Comparison of ENCODE assay signal across 22 cellular contexts in genomic region chr16:74753180-74753579, GRCh38. TPM values are rescaled to one million over a fixed set of nuclear protein-coding genes. Genes with fewer than 3 reads are reported as not detected.
DNase-seq lines count a peak whose midpoint lies in the region; ATAC-seq, FAIRE-seq and TF ChIP-seq lines count a peak whose summit lies in the region.
"Had no signal": no experiment of that assay in that cellular context is flagged by ENCODE, and none has a peak within 500 bp of the region (broad histone marks: within the 10 kb centered on the region; RNA-seq: fewer than 3 reads in every experiment).

No MANE protein-coding gene starts in this region.

- peak overlapping the region; percentile 29; the same call in 1 of the 2 replicates for H3K14ac ChIP-seq in H9 (ENCODE audit: insufficient read depth, low read length)

- no peak overlapping the region for H3K4me3 Mint-ChIP-seq in H9
- H3K4me3 Mint-ChIP-seq: CD4-positive, alpha-beta T cell had no signal

- H3K18ac ChIP-seq in H9 (ENCODE audit: insufficient read length, low read depth, low read length): no peak overlapping the region

- no peak overlapping the region for H2BK15ac ChIP-seq in H9 (ENCODE audit: low read depth, low read length)

- no CpG with 5 or more reads among the region's 12 CpGs for WGBS in H9 (ENCODE audit: extremely low coverage, insufficient read length, low lambda C conversion rate)
- 32% methylated on average over 9 of the region's 12 CpGs for WGBS in HepG2 (ENCODE audit: low lambda C conversion rate)

- no peak overlapping the region for H3K9ac ChIP-seq in H9 (ENCODE audit: extremely low read depth, insufficient read length, low read length)
- H3K9ac ChIP-seq in HepG2 (ENCODE audit: insufficient read depth, low read depth, low read length): no peak overlapping the region

- H4K91ac ChIP-seq in H9 (ENCODE audit: insufficient read length, low read depth, low read length): no peak overlapping the region

- TF ChIP-seq CTCF in H9 (conservative IDR thresholded peaks at IDR 0.05): no peak
- TF ChIP-seq CTCF in HepG2 (CRISPR knock-in tag; IDR thresholded peaks at IDR 0.05): no peak

- no peaks in the 10 kb centered on the region for H3K23me2 ChIP-seq in H9 (ENCODE audit: insufficient read length, low read depth, low read length, poor library complexity, severe bottlenecking)

- H3K4ac ChIP-seq in H9 (ENCODE audit: low read depth, low read length): no peak overlapping the region

- H3K4me3 ChIP-seq in HepG2 (replicated peaks in 1 of 3; ENCODE audit: insufficient read depth in 1 of 3, low read depth in 2 of 3, low read length in 3 of 3): no peak overlapping the region
- H3K4me3 ChIP-seq: A549 had no signal

- intact Hi-C loops in HepG2 (cut with micrococcal nuclease; ENCODE audit: unreplicated experiment): no loop called here

- no peak overlapping the region for H2BK20ac ChIP-seq in H9 (ENCODE audit: low read depth, low read length, poor library complexity, severe bottlenecking)

- POLR2A ChIA-PET in HepG2 (lab: Yijun Ruan, JAX): no interaction called here

- no peak overlapping the region for H2BK120ac ChIP-seq in H9 (ENCODE audit: low read depth, low read length, poor library complexity, severe bottlenecking)

- H2AFZ ChIP-seq in H9 (ENCODE audit: low read length): no peak overlapping the region
- H2AFZ ChIP-seq in HepG2 (ENCODE audit: low read length): no peak overlapping the region

- H3K27ac Mint-ChIP-seq in H9: no peak overlapping the region; a peak in 2 of 7 replicates
- H3K27ac Mint-ChIP-seq: CD4-positive, alpha-beta T cell had no signal

- H3T11ph ChIP-seq in H9 (ENCODE audit: low read length): no peak overlapping the region

- no peak overlapping the region for H2BK5ac ChIP-seq in H9 (ENCODE audit: insufficient read length, low read length)

- H3K4me1 Mint-ChIP-seq in H9: peaks cover 18 to 36% of the 10 kb centered on the region in 2 experiments

- no peaks in the 10 kb centered on the region for H3K27me3 Mint-ChIP-seq in H9 (ENCODE audit: low read depth)
- H3K27me3 Mint-ChIP-seq: CD4-positive, alpha-beta T cell had no signal

- TF ChIP-seq EP300 in HepG2 (IDR thresholded peaks at IDR 0.05; ENCODE audit: low read depth in 2 of 2, low read length in 2 of 2) (no peak), HepG2 (CRISPR knock-in tag; IDR thresholded peaks at IDR 0.05; ENCODE audit: borderline replicate concordance) (no peak)

- H3K79me2 ChIP-seq in H9 (ENCODE audit: insufficient read depth, low read length): no peaks in the 10 kb centered on the region; the same call in 1 of the 2 replicates
- no peaks in the 10 kb centered on the region for H3K79me2 ChIP-seq in HepG2 (ENCODE audit: insufficient read depth, low read length)

- H3K27ac ChIP-seq in H9 (ENCODE audit: insufficient read length, low read depth, low read length): no peak overlapping the region
- H3K27ac ChIP-seq in cingulate gyrus (ENCODE audit: low read depth, low read length): peak overlapping the region; percentile 65
- H3K27ac ChIP-seq in HepG2 (ENCODE audit: extremely low read length, insufficient read depth, low read length): no peak overlapping the region
- peak overlapping the region; percentile 82 for H3K27ac ChIP-seq in temporal lobe (ENCODE audit: low read depth, low read length)
- H3K27ac ChIP-seq: 22Rv1, A549, C4-2B, HL-60 had no signal

- no peak overlapping the region for H4K8ac ChIP-seq in H9 (replicated peaks; ENCODE audit: insufficient read length, low read depth, low read length)

- in situ Hi-C loops in HepG2 (cut with HindIII; ENCODE audit: extremely low pct_ligation_motif_present, low pct_unique_long_range_greater_than_20kb): no loop called here

- H3K27me3 ChIP-seq in H9 (ENCODE audit: insufficient read depth, low read length) (no peaks in the 10 kb centered on the region), HepG2 (ENCODE audit: control insufficient read depth in 1 of 2, insufficient read depth in 2 of 2, low read length in 2 of 2) (peaks cover 8 to 53% of the 10 kb centered on the region in 2 experiments; a peak in 4 of 5 replicates)

- no peaks in the 10 kb centered on the region for H3K36me3 ChIP-seq in HepG2 (replicated peaks in 1 of 2; ENCODE audit: control insufficient read depth in 1 of 2, insufficient read depth in 2 of 2, low read length in 2 of 2)

- H3K9me3 Mint-ChIP-seq in H9: no peaks in the 10 kb centered on the region
- H3K9me3 Mint-ChIP-seq: CD4-positive, alpha-beta T cell had no signal

- BruUV-seq in HepG2 (replicated peaks; lab: Mats Ljungman, UMichigan): no TSS peak

- no peak overlapping the region for H3K56ac ChIP-seq in H9 (ENCODE audit: insufficient read length, low read depth, low read length)

- H3K9me3 ChIP-seq in H9 (ENCODE audit: control insufficient read depth, low read depth, low read length) (no peaks in the 10 kb centered on the region), HepG2 (ENCODE audit: low read length) (no peaks in the 10 kb centered on the region)
- H3K9me3 ChIP-seq: A549, Caco-2 had no signal

- no peak overlapping the region for H2BK12ac ChIP-seq in H9 (ENCODE audit: insufficient read length, low read depth, low read length)

- ATAC-seq in HepG2 (no peak; the same call in 2 of the 3 replicates), HG03045 (IDR thresholded peaks at IDR 0.05; ENCODE audit: unreplicated experiment) (no peak)
- ATAC-seq: A549 had no signal

- peaks cover 0 to 14% (median 0%) of the 10 kb centered on the region in 3 experiments; a peak in 3 of 7 replicates for H3K36me3 Mint-ChIP-seq in H9 (ENCODE audit: insufficient read depth in 1 of 3, low read depth in 3 of 3)

- H3K4me1 ChIP-seq in H9 (ENCODE audit: insufficient read depth, low read length): peaks cover 2% of the 10 kb centered on the region; the same call in 1 of the 2 replicates
- peaks cover 5% of the 10 kb centered on the region; the same call in 1 of the 2 replicates for H3K4me1 ChIP-seq in HepG2 (ENCODE audit: insufficient read depth, low read length)
- H3K4me1 ChIP-seq: Caco-2 had no signal

- no peak for FAIRE-seq in HepG2 (lab: Jason Lieb, UNC)
- FAIRE-seq: A549, D721Med, G401.6, GM12892 had no signal

- CTCF ChIA-PET in HepG2 (lab: Yijun Ruan, JAX; ENCODE audit: low intra/inter-chr PET ratio, low total read pairs): no interaction called here

- DNase-seq in H9: no peak
- DNase-seq in HepG2 (ENCODE audit: low spot score): no peak
- DNase-seq in NCI-H524 (lab: John Stamatoyannopoulos, UW): no peak
- no peak for DNase-seq in GF-D8 (lab: John Stamatoyannopoulos, UW)
- DNase-seq: AML-193; Caco-2; CD4-positive, alpha-beta T cell; GOT3; H7; IMR-90; KBM-7 had no signal

- H3K79me1 ChIP-seq in H9 (ENCODE audit: insufficient read depth, low read depth, low read length, poor library complexity, severe bottlenecking): no peaks in the 10 kb centered on the region

- no peak overlapping the region for H4K5ac ChIP-seq in H9 (ENCODE audit: insufficient read length, low read depth, low read length)

- no peak overlapping the region for H3K4me2 ChIP-seq in H9 (ENCODE audit: insufficient read depth, insufficient read length, low read length)
- no peak overlapping the region for H3K4me2 ChIP-seq in HepG2 (ENCODE audit: low read depth, low read length)
- H3K4me2 ChIP-seq: A549 had no signal

- H4K20me1 ChIP-seq in H9 (ENCODE audit: control insufficient read depth, insufficient read depth, insufficient read length) (no peaks in the 10 kb centered on the region), HepG2 (ENCODE audit: insufficient read depth, low read length) (no peaks in the 10 kb centered on the region)

- no peak overlapping the region for H3K23ac ChIP-seq in H9 (ENCODE audit: insufficient read length, low read depth, low read length)

- TF ChIP-seq POLR2A in HepG2 (IDR thresholded peaks at IDR 0.05; ENCODE audit: insufficient read depth in 1 of 2, low read depth in 2 of 2, low read length in 2 of 2): no peak

- no peak overlapping the region for H2AK5ac ChIP-seq in H9 (ENCODE audit: insufficient read length, low read length)

- TF ChIP-seq RAD21 in HepG2 (CRISPR knock-in tag; IDR thresholded peaks at IDR 0.05): no peak

RNA-seq across cellular contexts. Expression of gene FA2H, which starts 21.4 kb away (rescaled TPM):
- 25.1 and 26.6 TPM in 2 replicates for total RNA-seq in H9 (2021)
- total RNA-seq in HepG2 (2016; rRNA removed; fragmentation: Illumina TruSeq; extraction: Trizol): not detected in 2 replicates
- total RNA-seq in HepG2 (2016; cell fraction: cytosol; rRNA removed; fragmentation: Illumina TruSeq; extraction: Trizol; ENCODE audit: low read depth): not detected in 2 replicates
- not detected in 2 replicates for total RNA-seq in HepG2 (2016; cell fraction: insoluble cytoplasmic fraction; rRNA removed; fragmentation: Illumina TruSeq; extraction: Trizol)
- total RNA-seq in HepG2 (2016; cell fraction: membrane; rRNA removed; fragmentation: Illumina TruSeq; extraction: Trizol): not detected in 2 replicates
- not detected in 2 replicates for total RNA-seq in HepG2 (2016; cell fraction: nucleus; rRNA removed; fragmentation: Illumina TruSeq; extraction: Trizol)
- 0.09 and 0.20 TPM in 2 replicates for polyA plus RNA-seq in HepG2 (2011; rRNA removed)
- polyA plus RNA-seq in HepG2 (2011; cell fraction: cytosol; rRNA removed): 0.03 TPM in 1 of 2 replicates, not detected in the other
- polyA plus RNA-seq in HepG2 (2011; cell fraction: nucleus; rRNA removed): 0.05 TPM in 1 of 2 replicates, not detected in the other
- polyA plus RNA-seq in HepG2 (2012): 0.07 TPM in 1 of 2 replicates, not detected in the other
- polyA plus RNA-seq in HepG2 (2016; cell fraction: cytosol; fragmentation: Illumina TruSeq; extraction: Trizol; ENCODE audit: low read depth): not detected in 2 replicates
- polyA plus RNA-seq in HepG2 (2016; cell fraction: insoluble cytoplasmic fraction; fragmentation: Illumina TruSeq; extraction: Trizol; ENCODE audit: low read depth): 0.11 TPM in 1 of 2 replicates, not detected in the other
- not detected in 2 replicates for polyA plus RNA-seq in HepG2 (2016; cell fraction: membrane; fragmentation: Illumina TruSeq; extraction: Trizol; ENCODE audit: low read depth)
- polyA plus RNA-seq in HepG2 (2016; cell fraction: nucleus; fragmentation: Illumina TruSeq; extraction: Trizol; ENCODE audit: insufficient read depth, low read depth): 0.38 TPM in 1 of 2 replicates, not detected in the other
- polyA minus RNA-seq in HepG2 (2011; rRNA and poly(A)+ RNA removed; ENCODE audit: low replicate concordance): 42.8 TPM in 1 of 2 replicates, not detected in the other
- polyA minus RNA-seq in HepG2 (2011; cell fraction: cytosol; rRNA and poly(A)+ RNA removed): 0.35 TPM in 1 of 2 replicates, not detected in the other
- not detected in 2 replicates for polyA minus RNA-seq in HepG2 (2011; cell fraction: nucleus; rRNA and poly(A)+ RNA removed)
- 0.49 TPM for total RNA-seq in temporal lobe
- total RNA-seq: CD4-positive, alpha-beta T cell; IMR-90 had no signal
- polyA plus RNA-seq: BJ, IMR-90 had no signal

RNA-seq across cellular contexts. Expression of gene MLKL, which starts 52.5 kb away (rescaled TPM):
- total RNA-seq in H9 (2021): 0.37 and 0.42 TPM in 2 replicates
- 10.7 TPM in 2 replicates for total RNA-seq in HepG2 (2016; rRNA removed; fragmentation: Illumina TruSeq; extraction: Trizol)
- total RNA-seq in HepG2 (2016; cell fraction: cytosol; rRNA removed; fragmentation: Illumina TruSeq; extraction: Trizol; ENCODE audit: low read depth): 3.0 TPM in 2 replicates
- 11.8 and 11.9 TPM in 2 replicates for total RNA-seq in HepG2 (2016; cell fraction: insoluble cytoplasmic fraction; rRNA removed; fragmentation: Illumina TruSeq; extraction: Trizol)
- total RNA-seq in HepG2 (2016; cell fraction: membrane; rRNA removed; fragmentation: Illumina TruSeq; extraction: Trizol): 5.1 and 6.4 TPM in 2 replicates
- 8.9 and 10.4 TPM in 2 replicates for total RNA-seq in HepG2 (2016; cell fraction: nucleus; rRNA removed; fragmentation: Illumina TruSeq; extraction: Trizol)
- 5.5 and 6.4 TPM in 2 replicates for polyA plus RNA-seq in HepG2 (2011; rRNA removed)
- polyA plus RNA-seq in HepG2 (2011; cell fraction: cytosol; rRNA removed): 2.9 and 3.0 TPM in 2 replicates
- 8.3 and 10.0 TPM in 2 replicates for polyA plus RNA-seq in HepG2 (2011; cell fraction: nucleus; rRNA removed)
- 4.3 and 4.5 TPM in 2 replicates for polyA plus RNA-seq in HepG2 (2012)
- polyA plus RNA-seq in HepG2 (2016; cell fraction: cytosol; fragmentation: Illumina TruSeq; extraction: Trizol; ENCODE audit: low read depth): 2.2 and 2.4 TPM in 2 replicates
- 9.8 and 12.2 TPM in 2 replicates for polyA plus RNA-seq in HepG2 (2016; cell fraction: insoluble cytoplasmic fraction; fragmentation: Illumina TruSeq; extraction: Trizol; ENCODE audit: low read depth)
- polyA plus RNA-seq in HepG2 (2016; cell fraction: membrane; fragmentation: Illumina TruSeq; extraction: Trizol; ENCODE audit: low read depth): 3.3 and 3.5 TPM in 2 replicates
- 14.3 and 17.1 TPM in 2 replicates for polyA plus RNA-seq in HepG2 (2016; cell fraction: nucleus; fragmentation: Illumina TruSeq; extraction: Trizol; ENCODE audit: insufficient read depth, low read depth)
- 2.2 and 23.2 TPM in 2 replicates for polyA minus RNA-seq in HepG2 (2011; rRNA and poly(A)+ RNA removed; ENCODE audit: low replicate concordance)
- polyA minus RNA-seq in HepG2 (2011; cell fraction: cytosol; rRNA and poly(A)+ RNA removed): 1.8 and 2.8 TPM in 2 replicates
- 9.5 and 12.4 TPM in 2 replicates for polyA minus RNA-seq in HepG2 (2011; cell fraction: nucleus; rRNA and poly(A)+ RNA removed)
- 0.74 TPM for total RNA-seq in temporal lobe

Comparison
In these comparisons a context has a peak if more than half of its experiments do, and no peak if none do; other contexts are left out.
1. H3K27ac ChIP-seq: peak in cingulate gyrus (single experiment) and temporal lobe (single experiment); none in H9 (single experiment) and HepG2 (single experiment).
2. RNA of gene FA2H, which starts 21.4 kb away (total RNA-seq): 25.1 to 26.6 TPM in H9; 0.49 TPM in temporal lobe (single experiment) and not detected in HepG2; every median in the first group is over 10 times any median in the second.